Comparison of ENCODE assay signal across 10 cellular contexts in the genomic region with DNA sequence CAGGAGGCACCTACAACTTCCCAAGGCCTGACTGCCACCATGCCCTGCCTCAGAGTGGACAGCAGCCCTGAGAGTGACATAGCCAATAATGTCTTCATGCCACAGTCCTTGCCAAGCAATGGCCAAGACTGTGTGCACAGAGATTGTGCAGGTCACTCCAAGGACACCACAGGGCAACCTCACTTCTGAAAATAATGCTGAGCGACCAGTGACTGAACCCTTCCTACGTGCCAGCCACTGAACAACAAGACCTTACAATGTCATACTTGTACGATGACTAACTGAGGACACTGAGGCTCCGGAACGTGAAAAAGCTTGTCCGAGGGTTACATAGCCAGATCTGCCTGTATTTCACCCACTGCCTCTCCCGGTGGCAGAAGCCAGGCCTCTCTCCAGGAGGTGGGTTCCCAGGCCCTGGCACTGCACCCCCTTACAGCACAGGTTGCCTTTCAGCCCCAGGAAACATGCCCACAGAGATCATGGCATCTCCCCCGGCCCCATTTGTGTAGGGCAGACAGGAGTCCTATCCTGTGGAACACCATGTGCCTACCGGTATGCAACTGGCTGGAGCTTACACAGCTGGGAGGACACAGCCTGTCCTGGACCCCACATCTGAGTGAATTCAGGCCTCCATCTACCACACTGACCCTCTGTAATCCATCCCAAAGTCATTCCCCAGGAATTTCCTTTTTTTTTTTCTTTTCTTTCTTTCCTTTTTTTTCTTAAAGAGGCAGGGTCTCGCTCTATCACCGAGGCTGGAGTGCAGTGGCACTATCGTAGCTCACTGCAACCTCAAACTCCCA.
A peak's percentile ranks its signal among the peaks of the same experiment; 100 is the strongest.
DNase-seq lines count a peak whose midpoint lies in the region; FAIRE-seq and TF ChIP-seq lines count a peak whose summit lies in the region.
"Had no signal": no experiment of that assay in that cellular context is flagged by ENCODE, and none has a peak within 500 bp of the region (broad histone marks: within the 10 kb centered on the region; RNA-seq: fewer than 3 reads in every experiment).

No MANE protein-coding gene starts in this region.

- no peaks in the 10 kb centered on the region for H3K27me3 Mint-ChIP-seq in chondrocyte (ENCODE audit: low read depth)
- H3K27me3 Mint-ChIP-seq: memory B cell had no signal

- no peaks in the 10 kb centered on the region for H3K27me3 ChIP-seq in esophagus muscularis mucosa

- WGBS in esophagus muscularis mucosa, result 90% methylated on average over 11 of the region's 12 CpGs

- no peak overlapping the region for H3K4me3 ChIP-seq in esophagus muscularis mucosa

- H3K4me1 Mint-ChIP-seq in chondrocyte (ENCODE audit: low read depth), result peaks cover 83% of the 10 kb centered on the region

- TF ChIP-seq EP300 in esophagus muscularis mucosa (IDR thresholded peaks at IDR 0.05), result no peak

- no peaks in the 10 kb centered on the region for H3K9me3 ChIP-seq in esophagus muscularis mucosa

- H3K27ac Mint-ChIP-seq in chondrocyte (ENCODE audit: unreplicated experiment), result peak overlapping the region; percentile 94
- H3K27ac Mint-ChIP-seq: memory B cell had no signal

- H3K4me3 Mint-ChIP-seq in chondrocyte (ENCODE audit: unreplicated experiment), result peak overlapping the region; percentile 52

- no peaks in the 10 kb centered on the region for H3K36me3 ChIP-seq in esophagus muscularis mucosa

- H3K27ac ChIP-seq in caudate nucleus (ENCODE audit: low read depth, low read length) (no peak overlapping the region), esophagus muscularis mucosa (replicated peaks in 1 of 4) (peak overlapping the region in 1 of 4 donors; percentile 72)

- FAIRE-seq in HTR-8/SVneo (lab: Jason Lieb, UNC), result peak; percentile 88

- no peaks in the 10 kb centered on the region for H3K36me3 Mint-ChIP-seq in chondrocyte (ENCODE audit: low read depth)
- H3K36me3 Mint-ChIP-seq: memory B cell had no signal

- TF ChIP-seq POLR2A in esophagus muscularis mucosa (IDR thresholded peaks at IDR 0.05; ENCODE audit: low read depth), result no peak

- no peaks in the 10 kb centered on the region for H3K9me3 Mint-ChIP-seq in chondrocyte (ENCODE audit: low read depth)

- peaks cover 45 to 57% (median 50%) of the 10 kb centered on the region in 4 donors for H3K4me1 ChIP-seq in esophagus muscularis mucosa

- TF ChIP-seq CTCF in chondrocyte (IDR thresholded peaks at IDR 0.05) (no peak), esophagus muscularis mucosa (IDR thresholded peaks at IDR 0.05) (no peak)

- intact Hi-C loops in esophagus muscularis mucosa (cut with DNase I), result loop anchor here (5.0 kb wide), 2 partner anchors 78 to 143 kb away; no protein-coding TSS in a partner anchor

- DNase-seq in AG08395 (ENCODE audit: low spot score) (peak; percentile 80), HTR-8/SVneo (ENCODE audit: insufficient read length, low spot score) (no peak), chondrocyte (ENCODE audit: low spot score) (no peak), myocyte (ENCODE audit: low read depth) (peak; percentile 87), caudate nucleus (lab: John Stamatoyannopoulos, UW) (no peak), GM19238 (ENCODE audit: insufficient read length, low spot score) (no peak), DMS79 treated with DMSO at 0.1 percent for 48 hours (lab: John Stamatoyannopoulos, UW) (no peak), esophagus muscularis mucosa (ENCODE audit: extremely low spot score) (no peak)
- DNase-seq: stimulated activated CD4-positive, alpha-beta T cell treated with anti-CD3 and anti-CD28 coated beads, Interleukin-4, amount 100 ng/mL, for 1 hour had no signal

Comparison
In these comparisons a context has a peak if more than half of its experiments do, and no peak if none do; other contexts are left out.
1. DNase-seq: peak in AG08395 (single experiment) and myocyte (single experiment); none in HTR-8/SVneo (single experiment), chondrocyte (single experiment), caudate nucleus (0 of 61), GM19238 (single experiment), DMS79 treated with DMSO at 0.1 percent for 48 hours (single experiment) and esophagus muscularis mucosa (single experiment).